ENCODE assay signal across 28 cellular contexts in genomic region chrX:38940547-38940946, GRCh38.
DNase-seq lines count a peak whose midpoint lies in the region; ATAC-seq, FAIRE-seq and TF ChIP-seq lines count a peak whose summit lies in the region.
"Had no signal": no experiment of that assay in that cellular context is flagged by ENCODE, and none has a peak within 500 bp of the region (broad histone marks: within the 10 kb centered on the region; RNA-seq: fewer than 3 reads in every experiment).

No MANE protein-coding gene starts in this region.

- H3K27me3 ChIP-seq in bronchial epithelial cell (ENCODE audit: control insufficient read depth, insufficient read depth, low read length) (no peaks in the 10 kb centered on the region), psoas muscle (ENCODE audit: insufficient read depth in 3 of 3, low read length in 2 of 3) (no peaks in the 10 kb centered on the region)
- H3K27me3 ChIP-seq: adrenal gland, BLaER1, brain microvascular endothelial cell, colonic mucosa, heart left ventricle, tibial nerve had no signal

- TF ChIP-seq CTCF in AG10803 (conservative IDR thresholded peaks at IDR 0.05; ENCODE audit: low read length) (no peak), bronchial epithelial cell (IDR thresholded peaks at IDR 0.05; ENCODE audit: insufficient read depth, low read length, severe bottlenecking) (no peak), fibroblast of the aortic adventitia (IDR thresholded peaks at IDR 0.05; ENCODE audit: insufficient read depth, low read length) (no peak), psoas muscle (IDR thresholded peaks at IDR 0.05) (no peak)

- DNase-seq in AG10803 (ENCODE audit: low read depth) (peak; percentile 15), bronchial epithelial cell (ENCODE audit: low read depth) (peak; percentile 59), fibroblast of the aortic adventitia (ENCODE audit: low read depth) (peak; percentile 64), psoas muscle (no peak), NCI-H748 (lab: John Stamatoyannopoulos, UW; ENCODE audit: unreplicated experiment) (no peak), DMS114 treated with DMSO at 0.1 percent for 48 hours (lab: John Stamatoyannopoulos, UW; ENCODE audit: unreplicated experiment) (no peak)
- DNase-seq in stimulated activated naive CD4-positive, alpha-beta T cell (lab: John Stamatoyannopoulos, UW) = no peak
- DNase-seq: activated CD4-positive, alpha-beta T cell treated with anti-CD3 and anti-CD28 coated beads, Interleukin-2, amount 50 U/mL, for 1 hour; activated naive CD4-positive, alpha-beta T cell; activated T-cell treated with anti-CD3 and anti-CD28 coated beads, Interleukin-2, amount 50 U/mL, for 4 hours; adrenal gland; brain microvascular endothelial cell; colonic mucosa; DMS53; effector memory CD8-positive, alpha-beta T cell; heart left ventricle; mesendoderm; NCI-H1048; NCI-H187; NCI-H2171 treated with DMSO at 0.1 percent for 48 hours; NCI-H524; small intestine; stimulated activated naive CD8-positive, alpha-beta T cell treated with anti-CD3 and anti-CD28 coated beads, Interleukin-15, amount 100 ng/mL, for 72 hours; SW 1271; T1000 had no signal

- 48 to 72% (median 70%) methylated on average over 3 of the region's 3 CpGs for WGBS in psoas muscle, 3 donors

- H3K9me3 ChIP-seq in psoas muscle = peaks cover 16% of the 10 kb centered on the region
- H3K9me3 ChIP-seq: adrenal gland, colonic mucosa had no signal

- H3K36me3 ChIP-seq in bronchial epithelial cell (ENCODE audit: control insufficient read depth, insufficient read depth, low read length) (no peaks in the 10 kb centered on the region), psoas muscle (ENCODE audit: insufficient read depth in 1 of 2, low read depth in 1 of 2) (no peaks in the 10 kb centered on the region)
- H3K36me3 ChIP-seq: adrenal gland, BLaER1, brain microvascular endothelial cell, colonic mucosa, heart left ventricle, tibial nerve had no signal

- intact Hi-C loops in psoas muscle (cut with DNase I) = loop anchor here in 1 of 2 donors (10.0 kb wide), 1 partner anchor 136 kb away; the partner anchor contains the start of gene MID1IP1

- FAIRE-seq in bronchial epithelial cell (lab: Jason Lieb, UNC) = no peak
- FAIRE-seq: G401.6, small intestine had no signal

- peak overlapping the region; percentile 75 for H3K27ac ChIP-seq in psoas muscle
- H3K27ac ChIP-seq: adrenal gland, BLaER1, brain microvascular endothelial cell, colonic mucosa had no signal

- H3K4me1 ChIP-seq in psoas muscle = peaks cover 6% of the 10 kb centered on the region
- H3K4me1 ChIP-seq: adrenal gland, BLaER1, colonic mucosa, heart left ventricle, tibial nerve had no signal

- peak in 1 of 4 donors; percentile 14 for ATAC-seq in psoas muscle
- ATAC-seq: activated T-cell treated with anti-CD3 and anti-CD28 coated beads, Interleukin-2, amount 50 U/mL, for 4 hours; effector memory CD8-positive, alpha-beta T cell; heart left ventricle; stimulated activated naive CD8-positive, alpha-beta T cell treated with anti-CD3 and anti-CD28 coated beads, Interleukin-15, amount 100 ng/mL, for 72 hours had no signal

- H3K4me3 ChIP-seq in AG10803 (ENCODE audit: low read length) (no peak overlapping the region), bronchial epithelial cell (ENCODE audit: low read depth, low read length) (no peak overlapping the region), fibroblast of the aortic adventitia (ENCODE audit: low read depth, low read length) (no peak overlapping the region), psoas muscle (no peak overlapping the region)
- H3K4me3 ChIP-seq: adrenal gland, BLaER1, colonic mucosa, heart left ventricle, tibial nerve had no signal

Comparison
In these comparisons a context has a peak if more than half of its experiments do, and no peak if none do; other contexts are left out.
1. DNase-seq: peak in AG10803 (single experiment), bronchial epithelial cell (single experiment) and fibroblast of the aortic adventitia (single experiment); none in psoas muscle (0 of 2), NCI-H748 (single experiment), stimulated activated naive CD4-positive, alpha-beta T cell (0 of 6) and DMS114 treated with DMSO at 0.1 percent for 48 hours (single experiment).